24 cellular contexts compared by ENCODE assay signal in genomic region chr5:9419794-9420193, GRCh38.
"Had no signal": no experiment of that assay in that cellular context is flagged by ENCODE, and none has a peak within 500 bp of the region (broad histone marks: within the 10 kb centered on the region; RNA-seq: fewer than 3 reads in every experiment).

No MANE protein-coding gene starts in this region.

- H3K27me3 ChIP-seq: SJCRH30 had no signal

- H3K27ac ChIP-seq: HL-60, SJCRH30, SK-N-MC had no signal

- H3K4me3 ChIP-seq: K562, SJCRH30, SK-N-MC had no signal

- DNase-seq: NCI-H1092; NCI-H1105 treated with DMSO at 0.1 percent for 48 hours; NCI-H1417 treated with DMSO at 0.1 percent for 48 hours; NCI-H146; NCI-H1694 treated with DMSO at 0.1 percent for 48 hours; NCI-H1930; NCI-H2081; NCI-H2107; NCI-H226; NCI-H446; NCI-H510A; NCI-H524 treated with DMSO at 0.1 percent for 48 hours; NCI-H69; NCI-H774; NK-92 treated with Interleukin-12 subunit alpha and Interleukin-12 subunit beta, amount 100 ng/mL, for 24 hours; PC-3; SHP77 treated with DMSO at 0.1 percent for 48 hours; SJCRH30 had no signal

- H3K9me3 ChIP-seq: SJCRH30 had no signal

- FAIRE-seq: HTR-8/SVneo, K562 had no signal

- H3K4me1 ChIP-seq: SJCRH30 had no signal

- H3K36me3 ChIP-seq: SJCRH30 had no signal

- ATAC-seq: K562, Panc1, PC-3, Right ventricle myocardium inferior had no signal
